ENCODE assay signal across 9 cellular contexts in the genomic region with DNA sequence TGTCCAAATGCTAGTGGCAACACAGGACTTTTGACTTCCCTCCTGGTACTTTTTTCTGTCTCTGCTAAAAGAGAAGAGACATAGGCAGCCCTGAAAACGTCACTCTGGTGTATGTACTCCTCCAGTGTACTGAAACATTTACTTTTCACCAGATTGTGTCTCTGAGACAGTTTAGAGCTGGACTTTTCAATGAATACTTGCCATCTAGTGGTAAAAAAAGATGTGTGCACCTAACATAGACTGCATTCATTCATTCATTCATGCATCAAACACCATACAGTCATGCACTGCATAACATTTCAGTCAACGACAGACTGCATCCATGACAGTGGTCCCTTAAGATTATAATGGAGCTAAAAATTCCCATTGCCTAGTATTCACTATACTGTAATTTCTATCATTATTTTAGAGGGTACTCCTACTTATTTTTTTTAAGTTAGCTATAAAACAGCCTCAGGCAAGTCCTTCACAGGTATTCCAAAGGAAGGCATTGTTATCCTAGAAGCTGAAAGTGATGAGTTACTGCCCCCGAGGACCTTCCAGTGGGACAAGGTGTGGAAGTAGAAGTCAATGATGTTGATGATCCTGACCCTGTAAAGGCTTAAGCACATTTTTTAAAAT.
DNase-seq lines count a peak whose midpoint lies in the region; ATAC-seq and TF ChIP-seq lines count a peak whose summit lies in the region.
"Had no signal": no experiment of that assay in that cellular context is flagged by ENCODE, and none has a peak within 500 bp of the region (broad histone marks: within the 10 kb centered on the region; RNA-seq: fewer than 3 reads in every experiment).

No MANE protein-coding gene starts in this region.

- H3K36me3 Mint-ChIP-seq in activated CD4-positive, alpha-beta T cell treated with anti-CD3 and anti-CD28 coated beads for 36 hours (ENCODE audit: low read depth), result no peaks in the 10 kb centered on the region

- CTCF ChIA-PET in activated CD4-positive, alpha-beta T cell treated with anti-CD3 and anti-CD28 coated beads for 36 hours (lab: Charles Lee), result interaction anchor here (0.6 to 4.3 kb wide), 34 partner anchors 10 to 376 kb away, joined by 3 to 72 read pairs (median 4); a partner anchor contains a TSS

- H3K4me1 Mint-ChIP-seq in activated CD4-positive, alpha-beta T cell treated with anti-CD3 and anti-CD28 coated beads for 36 hours, result peaks cover 10% of the 10 kb centered on the region

- no peak for DNase-seq in activated CD4-positive, alpha-beta T cell treated with anti-CD3 and anti-CD28 coated beads for 36 hours
- DNase-seq in activated CD4-positive, alpha-beta T cell treated with anti-CD3 and anti-CD28 coated beads, Interleukin-2, amount 50 U/mL, for 48 hours, result no peak
- peak; percentile 10 for DNase-seq in HuH-7 (ENCODE audit: low spot score)
- DNase-seq in WERI-Rb-1, result no peak
- no peak for DNase-seq in heart right ventricle
- peak; percentile 29 for DNase-seq in stromal cell of bone marrow (ENCODE audit: low read depth)

- no peak overlapping the region for H3K4me3 Mint-ChIP-seq in activated CD4-positive, alpha-beta T cell treated with anti-CD3 and anti-CD28 coated beads for 36 hours
- H3K4me3 Mint-ChIP-seq: dendritic cell treated with granulocyte-macrophage colony-stimulating factor and Interleukin-4, amounts not matched to agents 40 ng/mL and 50 ng/mL, for 4 days had no signal

- H3K27me3 ChIP-seq in WERI-Rb-1 (ENCODE audit: insufficient read depth, low read depth, severe bottlenecking) (no peaks in the 10 kb centered on the region), heart right ventricle (peaks cover 0 to 8% (median 0%) of the 10 kb centered on the region in 7 donors)

- H3K4me3 ChIP-seq in WERI-Rb-1 (ENCODE audit: low read depth, low read length), result no peak overlapping the region
- H3K4me3 ChIP-seq in heart right ventricle, result no peak overlapping the region

- intact Hi-C loops in activated CD4-positive, alpha-beta T cell treated with anti-CD3 and anti-CD28 coated beads for 36 hours (cut with DNase I, micrococcal nuclease), result loop anchor here (1.0 to 2.0 kb wide), 4 partner anchors 100 to 376 kb away; no protein-coding TSS in a partner anchor
- intact Hi-C loops in heart right ventricle (cut with DNase I), result loop anchor here in 9 of 10 donors (1.0 to 10.0 kb wide), 8 partner anchors 96 to 374 kb away; no protein-coding TSS in a partner anchor

- ATAC-seq in activated CD4-positive, alpha-beta T cell treated with anti-CD3 and anti-CD28 coated beads for 36 hours, result peak; percentile 63
- ATAC-seq in heart right ventricle, result peak; percentile 47 to 83 (median 58)
- no peak for ATAC-seq in HG03108 (IDR thresholded peaks at IDR 0.05; ENCODE audit: unreplicated experiment)
- ATAC-seq in GM18520 (IDR thresholded peaks at IDR 0.05; ENCODE audit: unreplicated experiment), result no peak

- POLR2A ChIA-PET in activated CD4-positive, alpha-beta T cell treated with anti-CD3 and anti-CD28 coated beads for 36 hours (lab: Charles Lee), result no interaction called here

- H3K36me3 ChIP-seq in WERI-Rb-1, result no peaks in the 10 kb centered on the region
- no peaks in the 10 kb centered on the region for H3K36me3 ChIP-seq in heart right ventricle

- H3K4me1 ChIP-seq in heart right ventricle, result no peaks in the 10 kb centered on the region

- 46 to 57% methylated on average over 3 of the region's 3 CpGs for WGBS in heart right ventricle, 2 donors

- H3K9me3 ChIP-seq in WERI-Rb-1 (ENCODE audit: severe bottlenecking), result peaks cover 3% of the 10 kb centered on the region
- H3K9me3 ChIP-seq in heart right ventricle, result peaks cover 0 to 6% (median under 1%) of the 10 kb centered on the region in 11 donors

- peak; percentile 62 for TF ChIP-seq CTCF in WERI-Rb-1 (IDR thresholded peaks at IDR 0.05; ENCODE audit: low read depth, low read length)
- peak; percentile 24 to 73 (median 62) for TF ChIP-seq CTCF in heart right ventricle (IDR thresholded peaks at IDR 0.05)

- H3K27ac ChIP-seq in WERI-Rb-1 (no peak overlapping the region), heart right ventricle (no peak overlapping the region)

- H3K27ac Mint-ChIP-seq in activated CD4-positive, alpha-beta T cell treated with anti-CD3 and anti-CD28 coated beads for 36 hours, result no peak overlapping the region
- H3K27ac Mint-ChIP-seq: dendritic cell treated with granulocyte-macrophage colony-stimulating factor and Interleukin-4, amounts not matched to agents 40 ng/mL and 50 ng/mL, for 4 days had no signal

- peaks cover 6% of the 10 kb centered on the region for H3K9me3 Mint-ChIP-seq in activated CD4-positive, alpha-beta T cell treated with anti-CD3 and anti-CD28 coated beads for 36 hours (ENCODE audit: low read depth)

- H3K27me3 Mint-ChIP-seq in activated CD4-positive, alpha-beta T cell treated with anti-CD3 and anti-CD28 coated beads for 36 hours, result no peaks in the 10 kb centered on the region
- H3K27me3 Mint-ChIP-seq: dendritic cell treated with granulocyte-macrophage colony-stimulating factor and Interleukin-4, amounts not matched to agents 40 ng/mL and 50 ng/mL, for 4 days had no signal

Comparison
In these comparisons a context has a peak if more than half of its experiments do, and no peak if none do; other contexts are left out.
1. ATAC-seq: peak in activated CD4-positive, alpha-beta T cell treated with anti-CD3 and anti-CD28 coated beads for 36 hours (single experiment) and heart right ventricle (8 of 8); none in HG03108 (single experiment) and GM18520 (single experiment).
2. DNase-seq: peak in HuH-7 (single experiment) and stromal cell of bone marrow (single experiment); none in activated CD4-positive, alpha-beta T cell treated with anti-CD3 and anti-CD28 coated beads for 36 hours (single experiment), activated CD4-positive, alpha-beta T cell treated with anti-CD3 and anti-CD28 coated beads, Interleukin-2, amount 50 U/mL, for 48 hours (0 of 2), WERI-Rb-1 (single experiment) and heart right ventricle (0 of 2).